Comparison of ENCODE assay signal across 8 cellular contexts in the genomic region with DNA sequence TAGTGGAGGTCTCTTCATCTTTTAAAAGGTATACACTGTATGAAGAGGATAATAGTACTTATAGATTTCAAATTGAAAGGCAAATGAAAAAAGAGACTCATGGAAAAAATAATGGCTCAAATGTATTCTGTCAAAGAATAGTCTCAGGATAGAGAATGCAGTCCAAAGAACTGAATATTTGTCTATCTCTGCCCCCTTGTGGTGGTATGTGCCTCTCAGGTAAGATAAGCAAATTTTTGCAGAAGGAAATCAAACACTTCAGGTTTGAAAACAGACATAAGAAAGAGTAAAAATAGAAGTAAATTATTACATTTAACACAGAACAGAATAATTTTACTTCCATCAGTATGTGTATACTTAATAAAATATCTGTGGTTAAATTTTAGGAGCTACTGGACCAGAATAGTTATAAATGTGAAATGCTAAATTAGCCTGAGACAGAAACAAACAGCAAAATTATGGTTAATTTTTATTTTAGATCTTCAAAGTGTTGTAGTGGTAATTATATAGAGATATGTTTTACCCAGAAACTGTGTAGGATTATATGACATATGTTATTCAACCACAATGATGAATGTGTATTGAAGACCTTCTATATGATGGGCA.
DNase-seq lines count a peak whose midpoint lies in the region; ATAC-seq and TF ChIP-seq lines count a peak whose summit lies in the region.

No MANE protein-coding gene starts in this region.

- no peak for TF ChIP-seq POLR2A in GM18505 (IDR thresholded peaks at IDR 0.05; ENCODE audit: borderline replicate concordance, extremely low read depth, insufficient read depth, insufficient read length)

- no peak overlapping the region for H3K27ac Mint-ChIP-seq in activated naive CD8-positive, alpha-beta T cell treated with anti-CD3 and anti-CD28 coated beads for 36 hours

- H3K9me3 ChIP-seq in left ventricle myocardium inferior (replicated peaks), result no peaks in the 10 kb centered on the region

- no peak overlapping the region for H3K4me3 Mint-ChIP-seq in activated naive CD8-positive, alpha-beta T cell treated with anti-CD3 and anti-CD28 coated beads for 36 hours

- H3K36me3 ChIP-seq in left ventricle myocardium inferior, result no peaks in the 10 kb centered on the region

- ATAC-seq in GM18505 (IDR thresholded peaks at IDR 0.05; ENCODE audit: unreplicated experiment) (peak; percentile 78), HG03354 (IDR thresholded peaks at IDR 0.05; ENCODE audit: poor library complexity, severe bottlenecking, unreplicated experiment) (peak; percentile 84), sciatic nerve (peak; percentile 71), GM19023 (IDR thresholded peaks at IDR 0.05; ENCODE audit: unreplicated experiment) (no peak)

- no peak overlapping the region for H3K4me3 ChIP-seq in left ventricle myocardium inferior

- H3K27me3 Mint-ChIP-seq in activated naive CD8-positive, alpha-beta T cell treated with anti-CD3 and anti-CD28 coated beads for 36 hours, result peaks cover 18% of the 10 kb centered on the region

- no peaks in the 10 kb centered on the region for H3K27me3 ChIP-seq in left ventricle myocardium inferior (ENCODE audit: low read depth)

- peak; percentile 56 for DNase-seq in CD1c-positive myeloid dendritic cell (ENCODE audit: extremely low spot score)
- peak; percentile 57 for DNase-seq in NCI-H526 treated with DMSO at 0.1 percent for 48 hours (lab: John Stamatoyannopoulos, UW)
- peak; percentile 8 for DNase-seq in activated naive CD8-positive, alpha-beta T cell treated with anti-CD3 and anti-CD28 coated beads for 36 hours
- no peak for DNase-seq in left ventricle myocardium inferior
- DNase-seq in sciatic nerve (ENCODE audit: low spot score), result no peak

- no peaks in the 10 kb centered on the region for H3K36me3 Mint-ChIP-seq in activated naive CD8-positive, alpha-beta T cell treated with anti-CD3 and anti-CD28 coated beads for 36 hours

- no peaks in the 10 kb centered on the region for H3K4me1 ChIP-seq in left ventricle myocardium inferior

- H3K4me1 Mint-ChIP-seq in activated naive CD8-positive, alpha-beta T cell treated with anti-CD3 and anti-CD28 coated beads for 36 hours, result no peaks in the 10 kb centered on the region

- no peak overlapping the region for H3K27ac ChIP-seq in left ventricle myocardium inferior (replicated peaks)

- peak; percentile 85 for TF ChIP-seq CTCF in left ventricle myocardium inferior (IDR thresholded peaks at IDR 0.05; ENCODE audit: borderline replicate concordance)

- intact Hi-C loops in left ventricle myocardium inferior (cut with micrococcal nuclease) (no loop called here), sciatic nerve (cut with DNase I) (no loop called here)

- H3K9me3 Mint-ChIP-seq in activated naive CD8-positive, alpha-beta T cell treated with anti-CD3 and anti-CD28 coated beads for 36 hours, result no peaks in the 10 kb centered on the region

Comparison
In these comparisons a context has a peak if more than half of its experiments do, and no peak if none do; other contexts are left out.
1. DNase-seq: peak in CD1c-positive myeloid dendritic cell (single experiment), NCI-H526 treated with DMSO at 0.1 percent for 48 hours (single experiment) and activated naive CD8-positive, alpha-beta T cell treated with anti-CD3 and anti-CD28 coated beads for 36 hours (single experiment); none in left ventricle myocardium inferior (single experiment) and sciatic nerve (single experiment).